ENCODE assay signal across 12 cellular contexts in the genomic region with DNA sequence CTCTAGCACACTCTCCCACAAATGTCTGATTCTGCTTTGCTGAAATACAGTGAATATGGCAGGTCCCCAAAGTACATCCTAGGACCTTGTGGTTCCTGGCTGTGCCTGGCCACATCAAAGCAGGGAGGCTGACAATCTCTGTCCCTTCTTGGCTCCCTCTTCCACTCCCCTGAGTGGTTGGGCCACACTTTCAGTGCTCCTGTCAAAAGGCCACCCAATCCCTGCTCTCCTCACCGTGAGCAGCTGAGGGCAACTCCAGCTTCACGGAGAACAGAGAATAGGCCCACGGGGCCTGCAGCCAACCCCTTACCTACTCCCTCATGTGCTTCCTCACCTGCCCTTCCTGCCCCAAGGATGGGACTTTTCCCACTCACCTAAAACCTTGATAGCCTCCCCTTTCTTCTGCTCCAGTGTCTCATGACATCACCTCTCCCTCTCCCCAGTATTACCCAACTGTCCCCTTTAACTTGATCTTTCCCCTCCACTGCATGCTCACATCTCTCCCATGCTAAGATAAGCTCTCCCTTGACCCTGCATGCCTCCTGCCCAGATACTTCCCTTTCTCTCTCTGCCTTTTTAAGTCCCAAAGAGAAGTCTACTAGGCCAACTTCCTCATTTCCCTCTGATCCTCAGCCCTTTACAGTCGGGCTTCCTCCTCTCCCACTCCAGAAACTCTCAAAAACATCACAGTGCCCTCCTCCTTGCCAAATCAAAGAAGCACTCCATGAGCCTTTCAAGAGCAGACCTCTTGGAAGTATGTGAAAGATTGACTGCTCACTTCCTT. TPM values are rescaled to one million over a fixed set of nuclear protein-coding genes. Genes with fewer than 3 reads are reported as not detected.
A peak's percentile ranks its signal among the peaks of the same experiment; 100 is the strongest.
DNase-seq lines count a peak whose midpoint lies in the region; ATAC-seq and TF ChIP-seq lines count a peak whose summit lies in the region.
"Had no signal": no experiment of that assay in that cellular context is flagged by ENCODE, and none has a peak within 500 bp of the region (broad histone marks: within the 10 kb centered on the region; RNA-seq: fewer than 3 reads in every experiment).

No MANE protein-coding gene starts in this region.

- no peak for TF ChIP-seq CTCF in type B pancreatic cell (conservative IDR thresholded peaks at IDR 0.05)

- H3K27ac Mint-ChIP-seq in type B pancreatic cell = peak overlapping the region; percentile 2

- H3K36me3 ChIP-seq in effector memory CD4-positive, alpha-beta T cell (ENCODE audit: control insufficient read depth, insufficient read depth, low read length) = peaks cover 8% of the 10 kb centered on the region

- H3K4me3 ChIP-seq in effector memory CD4-positive, alpha-beta T cell (ENCODE audit: insufficient read depth, low read depth, low read length, poor library complexity, severe bottlenecking) = no peak overlapping the region

- ATAC-seq in Right ventricle myocardium inferior = peak; percentile 43

- H3K27me3 Mint-ChIP-seq in type B pancreatic cell = peaks cover 40% of the 10 kb centered on the region

- H3K4me1 ChIP-seq in effector memory CD4-positive, alpha-beta T cell (ENCODE audit: control insufficient read depth, insufficient read depth, low read length, poor library complexity, severe bottlenecking) = peaks cover 60% of the 10 kb centered on the region

- H3K9me3 ChIP-seq in effector memory CD4-positive, alpha-beta T cell (ENCODE audit: control insufficient read depth, low read length) = no peaks in the 10 kb centered on the region

- peak overlapping the region; percentile 54 for H3K27ac ChIP-seq in effector memory CD4-positive, alpha-beta T cell (ENCODE audit: insufficient read depth, low read length, poor library complexity, severe bottlenecking)

- H3K27me3 ChIP-seq in effector memory CD4-positive, alpha-beta T cell (replicated peaks; ENCODE audit: control insufficient read depth, insufficient read depth, low read length, poor library complexity, severe bottlenecking) = no peaks in the 10 kb centered on the region

- no peaks in the 10 kb centered on the region for H3K36me3 Mint-ChIP-seq in type B pancreatic cell

- H3K9me3 Mint-ChIP-seq in type B pancreatic cell = no peaks in the 10 kb centered on the region

- DNase-seq in Right ventricle myocardium inferior (ENCODE audit: missing footprints) (no peak), cardiac septum (ENCODE audit: low spot score) (no peak), SIG-M5 (lab: John Stamatoyannopoulos, UW) (peak; percentile 32), type B pancreatic cell (ENCODE audit: extremely low spot score, unreplicated experiment) (no peak), GOT3 (lab: John Stamatoyannopoulos, UW) (no peak), NCI-H1436 (lab: John Stamatoyannopoulos, UW) (no peak)
- no peak for DNase-seq in effector memory CD4-positive, alpha-beta T cell
- DNase-seq in NK-92 treated with Interleukin-12 subunit alpha and Interleukin-12 subunit beta, amount 100 ng/mL, for 24 hours (lab: John Stamatoyannopoulos, UW) = no peak
- DNase-seq: activated gamma-delta T cell treated with Interleukin-2 at 50 U/mL for 16 hours, NCI-H2081 treated with DMSO at 0.1 percent for 48 hours had no signal

- no peak overlapping the region for H3K4me3 Mint-ChIP-seq in type B pancreatic cell

- peaks cover 22% of the 10 kb centered on the region for H3K4me1 Mint-ChIP-seq in type B pancreatic cell (ENCODE audit: unreplicated experiment)

- intact Hi-C loops in Right ventricle myocardium inferior (cut with DNase I) (no loop called here), cardiac septum (cut with DNase I) (no loop called here)

RNA-seq across cellular contexts. Expression of gene CD3E, which starts 14.7 kb away (rescaled TPM):
- total RNA-seq in Right ventricle myocardium inferior = 0.70 TPM
- total RNA-seq in cardiac septum = 0.48 TPM
- total RNA-seq in type B pancreatic cell (ENCODE audit: low replicate concordance) = not detected in 2 replicates
- total RNA-seq: cerebellum, H1 had no signal

RNA-seq across cellular contexts. Expression of gene CD3D, which starts 23.3 kb away (rescaled TPM):
- total RNA-seq in Right ventricle myocardium inferior (not detected), cardiac septum (0.62 TPM), type B pancreatic cell (ENCODE audit: low replicate concordance) (not detected in 2 replicates)
- total RNA-seq: H1 had no signal

RNA-seq across cellular contexts. Expression of gene CD3G, which starts 24.9 kb away (rescaled TPM):
- total RNA-seq in Right ventricle myocardium inferior = 0.78 TPM
- 0.24 TPM for total RNA-seq in cardiac septum
- 0.21 TPM in 1 of 2 replicates, not detected in the other for total RNA-seq in type B pancreatic cell (ENCODE audit: low replicate concordance)
- total RNA-seq: cerebellum, H1 had no signal

RNA-seq across cellular contexts. Expression of gene UBE4A, which starts 40.2 kb away (rescaled TPM):
- total RNA-seq in Right ventricle myocardium inferior (32.0 TPM), cardiac septum (38.3 TPM), type B pancreatic cell (ENCODE audit: low replicate concordance) (42.5 and 43.6 TPM in 2 replicates)

RNA-seq across cellular contexts. Expression of gene MPZL2, which starts 55.1 kb away (rescaled TPM):
- 11.4 TPM for total RNA-seq in Right ventricle myocardium inferior
- 24.2 TPM for total RNA-seq in cardiac septum
- 32.7 and 113 TPM in 2 replicates for total RNA-seq in type B pancreatic cell (ENCODE audit: low replicate concordance)
